Comparison of ENCODE assay signal across 9 cellular contexts in the genomic region with DNA sequence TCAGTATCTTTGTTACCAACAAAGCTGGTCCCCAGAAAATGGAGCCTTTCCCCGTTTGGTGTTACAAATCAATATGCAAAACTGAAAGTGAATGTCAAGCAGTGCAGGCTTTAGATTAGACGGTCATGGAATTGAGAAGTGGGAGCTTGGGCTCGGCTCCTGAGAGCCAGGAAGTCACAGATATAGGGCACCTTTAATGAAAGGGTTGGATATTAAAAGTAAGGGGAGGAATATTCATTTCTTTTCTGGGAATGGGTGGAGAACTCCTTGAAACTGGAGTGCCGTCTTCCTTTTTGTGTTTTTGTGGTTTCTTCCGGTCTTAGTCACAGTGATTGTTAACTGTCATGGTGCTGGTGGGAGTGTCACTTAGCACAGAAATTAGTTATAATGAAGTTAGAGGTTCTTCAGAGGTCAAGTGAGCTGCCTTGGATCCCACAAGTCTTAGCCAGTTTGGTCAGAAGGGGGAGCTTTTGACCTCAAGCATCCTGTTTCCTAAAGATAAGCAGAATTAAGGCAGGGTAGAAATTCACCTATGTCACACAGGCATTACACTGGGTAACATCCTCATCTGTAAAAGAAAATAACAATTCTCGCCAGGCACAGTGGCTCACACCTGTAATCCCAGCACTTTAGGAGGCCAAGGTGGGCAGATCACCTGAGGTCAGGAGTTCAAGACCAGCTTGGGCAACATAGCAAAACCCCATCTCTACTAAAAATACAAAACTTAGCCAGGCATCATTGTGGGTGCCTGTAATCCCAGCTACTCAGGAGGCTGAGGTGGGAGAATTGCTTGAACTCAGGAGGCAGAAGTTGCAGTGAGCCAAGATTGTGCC. TPM values are rescaled to one million over a fixed set of nuclear protein-coding genes. Genes with fewer than 3 reads are reported as not detected.
DNase-seq lines count a peak whose midpoint lies in the region; ATAC-seq and TF ChIP-seq lines count a peak whose summit lies in the region.
"Had no signal": no experiment of that assay in that cellular context is flagged by ENCODE, and none has a peak within 500 bp of the region (broad histone marks: within the 10 kb centered on the region; RNA-seq: fewer than 3 reads in every experiment).

No MANE protein-coding gene starts in this region.

- peaks cover 43% of the 10 kb centered on the region for H3K4me1 Mint-ChIP-seq in GM23338

- H3K27me3 Mint-ChIP-seq in GM23338 (ENCODE audit: insufficient read depth, low read depth, poor library complexity), result peaks cover 19% of the 10 kb centered on the region

- peaks cover 25% of the 10 kb centered on the region for H3K9me3 Mint-ChIP-seq in GM23338

- H3K36me3 Mint-ChIP-seq in GM23338 (ENCODE audit: low read depth), result peaks cover 20% of the 10 kb centered on the region

- no peaks in the 10 kb centered on the region for H3K36me3 ChIP-seq in GM23338 (ENCODE audit: insufficient read depth)

- ATAC-seq in GM23338, result no peak
- peak; percentile 65 to 73 for ATAC-seq in left cardiac atrium

- H3K4me3 Mint-ChIP-seq in GM23338, result no peak overlapping the region; the same call in 2 of the 3 replicates

- H3K9me2 ChIP-seq in GM23338 (ENCODE audit: insufficient read depth), result no peaks in the 10 kb centered on the region

- no peak overlapping the region for H2AFZ ChIP-seq in GM23338

- H3K4me1 ChIP-seq in GM23338 (ENCODE audit: insufficient read depth), result peaks cover 25% of the 10 kb centered on the region

- intact Hi-C loops in left cardiac atrium (cut with DNase I), result no loop called here

- peak; percentile 64 for DNase-seq in EL
- no peak for DNase-seq in GM23338 (ENCODE audit: low spot score)
- peak; percentile 37 for DNase-seq in NCI-H226
- DNase-seq in activated effector memory CD4-positive, alpha-beta T cell treated with Interleukin-2 at 50 U/mL for 16 hours, result peak; percentile 53
- no peak for DNase-seq in left cardiac atrium
- peak; percentile 71 for DNase-seq in stimulated activated CD4-positive, alpha-beta T cell treated with anti-CD3 and anti-CD28 coated beads, Interleukin-4, amount 100 ng/mL, for 24 hours
- no peak for DNase-seq in effector CD8-positive, alpha-beta T cell (lab: John Stamatoyannopoulos, UW)
- no peak for DNase-seq in DMS53 treated with DMSO at 0.1 percent for 48 hours (lab: John Stamatoyannopoulos, UW; ENCODE audit: unreplicated experiment)

- H3K27me3 ChIP-seq in GM23338 (ENCODE audit: insufficient read depth), result no peaks in the 10 kb centered on the region

- H3K4me3 ChIP-seq in GM23338, result no peak overlapping the region

- peak overlapping the region; percentile 76 for H3K27ac ChIP-seq in GM23338 (ENCODE audit: low read depth)
- H3K27ac ChIP-seq: VCaP had no signal

- no peak overlapping the region for H3K27ac Mint-ChIP-seq in GM23338

- no peaks in the 10 kb centered on the region for H3K79me2 ChIP-seq in GM23338 (replicated peaks; ENCODE audit: insufficient read depth)

- no peak overlapping the region for H3K4me2 ChIP-seq in GM23338

- TF ChIP-seq CTCF in GM23338 (conservative IDR thresholded peaks at IDR 0.05; ENCODE audit: low read depth in 2 of 2), result peak; percentile 25 to 55; a peak in 3 of 4 replicates

- no peaks in the 10 kb centered on the region for H4K20me1 ChIP-seq in GM23338 (replicated peaks; ENCODE audit: insufficient read depth)

- H3F3A ChIP-seq in GM23338 (replicated peaks; ENCODE audit: low read depth), result no peaks in the 10 kb centered on the region

TF ChIP-seq in GM23338, 12 proteins besides CTCF, POLR2A, EP300 and RAD21 (continues in another document):
- TF ChIP-seq JUNB (IDR thresholded peaks at IDR 0.05; ENCODE audit: unreplicated experiment) (no peak), ZNF114 (CRISPR knock-in tag; IDR thresholded peaks at IDR 0.05) (no peak), EZH2phosphoT487 (IDR thresholded peaks at IDR 0.05; ENCODE audit: unreplicated experiment) (no peak), POLR2AphosphoS5 (IDR thresholded peaks at IDR 0.05; ENCODE audit: low read depth) (no peak), ZNF331 (CRISPR knock-in tag; IDR thresholded peaks at IDR 0.05; ENCODE audit: low read depth) (no peak), EZH2 (IDR thresholded peaks at IDR 0.05; ENCODE audit: low read depth, unreplicated experiment) (no peak)
- TF ChIP-seq, protein P1, sequence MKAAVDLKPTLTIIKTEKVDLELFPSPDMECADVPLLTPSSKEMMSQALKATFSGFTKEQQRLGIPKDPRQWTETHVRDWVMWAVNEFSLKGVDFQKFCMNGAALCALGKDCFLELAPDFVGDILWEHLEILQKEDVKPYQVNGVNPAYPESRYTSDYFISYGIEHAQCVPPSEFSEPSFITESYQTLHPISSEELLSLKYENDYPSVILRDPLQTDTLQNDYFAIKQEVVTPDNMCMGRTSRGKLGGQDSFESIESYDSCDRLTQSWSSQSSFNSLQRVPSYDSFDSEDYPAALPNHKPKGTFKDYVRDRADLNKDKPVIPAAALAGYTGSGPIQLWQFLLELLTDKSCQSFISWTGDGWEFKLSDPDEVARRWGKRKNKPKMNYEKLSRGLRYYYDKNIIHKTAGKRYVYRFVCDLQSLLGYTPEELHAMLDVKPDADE (IDR thresholded peaks at IDR 0.05), result no peak
- TF ChIP-seq, protein P2, sequence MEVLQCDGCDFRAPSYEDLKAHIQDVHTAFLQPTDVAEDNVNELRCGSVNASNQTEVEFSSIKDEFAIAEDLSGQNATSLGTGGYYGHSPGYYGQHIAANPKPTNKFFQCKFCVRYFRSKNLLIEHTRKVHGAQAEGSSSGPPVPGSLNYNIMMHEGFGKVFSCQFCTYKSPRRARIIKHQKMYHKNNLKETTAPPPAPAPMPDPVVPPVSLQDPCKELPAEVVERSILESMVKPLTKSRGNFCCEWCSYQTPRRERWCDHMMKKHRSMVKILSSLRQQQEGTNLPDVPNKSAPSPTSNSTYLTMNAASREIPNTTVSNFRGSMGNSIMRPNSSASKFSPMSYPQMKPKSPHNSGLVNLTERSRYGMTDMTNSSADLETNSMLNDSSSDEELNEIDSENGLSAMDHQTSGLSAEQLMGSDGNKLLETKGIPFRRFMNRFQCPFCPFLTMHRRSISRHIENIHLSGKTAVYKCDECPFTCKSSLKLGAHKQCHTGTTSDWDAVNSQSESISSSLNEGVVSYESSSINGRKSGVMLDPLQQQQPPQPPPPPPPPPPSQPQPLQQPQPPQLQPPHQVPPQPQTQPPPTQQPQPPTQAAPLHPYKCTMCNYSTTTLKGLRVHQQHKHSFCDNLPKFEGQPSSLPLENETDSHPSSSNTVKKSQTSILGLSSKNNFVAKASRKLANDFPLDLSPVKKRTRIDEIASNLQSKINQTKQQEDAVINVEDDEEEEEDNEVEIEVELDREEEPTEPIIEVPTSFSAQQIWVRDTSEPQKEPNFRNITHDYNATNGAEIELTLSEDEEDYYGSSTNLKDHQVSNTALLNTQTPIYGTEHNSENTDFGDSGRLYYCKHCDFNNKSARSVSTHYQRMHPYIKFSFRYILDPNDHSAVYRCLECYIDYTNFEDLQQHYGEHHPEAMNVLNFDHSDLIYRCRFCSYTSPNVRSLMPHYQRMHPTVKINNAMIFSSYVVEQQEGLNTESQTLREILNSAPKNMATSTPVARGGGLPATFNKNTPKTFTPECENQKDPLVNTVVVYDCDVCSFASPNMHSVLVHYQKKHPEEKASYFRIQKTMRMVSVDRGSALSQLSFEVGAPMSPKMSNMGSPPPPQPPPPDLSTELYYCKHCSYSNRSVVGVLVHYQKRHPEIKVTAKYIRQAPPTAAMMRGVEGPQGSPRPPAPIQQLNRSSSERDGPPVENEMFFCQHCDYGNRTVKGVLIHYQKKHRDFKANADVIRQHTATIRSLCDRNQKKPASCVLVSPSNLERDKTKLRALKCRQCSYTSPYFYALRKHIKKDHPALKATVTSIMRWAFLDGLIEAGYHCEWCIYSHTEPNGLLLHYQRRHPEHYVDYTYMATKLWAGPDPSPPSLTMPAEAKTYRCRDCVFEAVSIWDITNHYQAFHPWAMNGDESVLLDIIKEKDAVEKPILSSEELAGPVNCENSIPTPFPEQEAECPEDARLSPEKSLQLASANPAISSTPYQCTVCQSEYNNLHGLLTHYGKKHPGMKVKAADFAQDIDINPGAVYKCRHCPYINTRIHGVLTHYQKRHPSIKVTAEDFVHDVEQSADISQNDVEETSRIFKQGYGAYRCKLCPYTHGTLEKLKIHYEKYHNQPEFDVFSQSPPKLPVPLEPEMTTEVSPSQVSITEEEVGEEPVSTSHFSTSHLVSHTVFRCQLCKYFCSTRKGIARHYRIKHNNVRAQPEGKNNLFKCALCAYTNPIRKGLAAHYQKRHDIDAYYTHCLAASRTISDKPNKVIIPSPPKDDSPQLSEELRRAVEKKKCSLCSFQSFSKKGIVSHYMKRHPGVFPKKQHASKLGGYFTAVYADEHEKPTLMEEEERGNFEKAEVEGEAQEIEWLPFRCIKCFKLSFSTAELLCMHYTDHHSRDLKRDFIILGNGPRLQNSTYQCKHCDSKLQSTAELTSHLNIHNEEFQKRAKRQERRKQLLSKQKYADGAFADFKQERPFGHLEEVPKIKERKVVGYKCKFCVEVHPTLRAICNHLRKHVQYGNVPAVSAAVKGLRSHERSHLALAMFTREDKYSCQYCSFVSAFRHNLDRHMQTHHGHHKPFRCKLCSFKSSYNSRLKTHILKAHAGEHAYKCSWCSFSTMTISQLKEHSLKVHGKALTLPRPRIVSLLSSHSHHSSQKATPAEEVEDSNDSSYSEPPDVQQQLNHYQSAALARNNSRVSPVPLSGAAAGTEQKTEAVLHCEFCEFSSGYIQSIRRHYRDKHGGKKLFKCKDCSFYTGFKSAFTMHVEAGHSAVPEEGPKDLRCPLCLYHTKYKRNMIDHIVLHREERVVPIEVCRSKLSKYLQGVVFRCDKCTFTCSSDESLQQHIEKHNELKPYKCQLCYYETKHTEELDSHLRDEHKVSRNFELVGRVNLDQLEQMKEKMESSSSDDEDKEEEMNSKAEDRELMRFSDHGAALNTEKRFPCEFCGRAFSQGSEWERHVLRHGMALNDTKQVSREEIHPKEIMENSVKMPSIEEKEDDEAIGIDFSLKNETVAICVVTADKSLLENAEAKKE (CRISPR knock-in tag; IDR thresholded peaks at IDR 0.05), result no peak

RNA-seq across cellular contexts. Expression of a gene that starts 9.6 kb away (rescaled TPM):
- total RNA-seq in GM23338 (2014; rRNA removed; shearing (Covaris generic)), result 270 and 272 TPM in 2 replicates
- 525 and 603 TPM in 2 replicates for polyA plus RNA-seq in GM23338 (2016; fragmentation: Nextera tagmentation; extraction: Ambion mirVana)
- total RNA-seq in left cardiac atrium, result 1,000 to 10,000 TPM in 1 of 2 donors, 100 to 1,000 TPM in 1; 883 to 1,102 TPM

RNA-seq across cellular contexts. Expression of a gene that starts 33.0 kb away (rescaled TPM):
- total RNA-seq in GM23338 (2014; rRNA removed; shearing (Covaris generic)), result not detected in 2 replicates
- not detected in 2 replicates for polyA plus RNA-seq in GM23338 (2016; fragmentation: Nextera tagmentation; extraction: Ambion mirVana)
- total RNA-seq in left cardiac atrium, result not detected

RNA-seq across cellular contexts. Expression of a gene that starts 54.7 kb away (rescaled TPM):
- total RNA-seq in GM23338 (2014; rRNA removed; shearing (Covaris generic)), result 0.63 TPM in 1 of 2 replicates, not detected in the other
- polyA plus RNA-seq in GM23338 (2016; fragmentation: Nextera tagmentation; extraction: Ambion mirVana), result 1.8 TPM in 2 replicates
- total RNA-seq in left cardiac atrium, result not detected

RNA-seq across cellular contexts. Expression of a gene that starts 55.3 kb away (rescaled TPM):
- 2.2 and 3.5 TPM in 2 replicates for total RNA-seq in GM23338 (2014; rRNA removed; shearing (Covaris generic))
- 1.4 and 1.6 TPM in 2 replicates for polyA plus RNA-seq in GM23338 (2016; fragmentation: Nextera tagmentation; extraction: Ambion mirVana)
- not detected for total RNA-seq in left cardiac atrium

Comparison
In these comparisons a context has a peak if more than half of its experiments do, and no peak if none do; other contexts are left out.
1. DNase-seq: peak in EL (single experiment), NCI-H226 (single experiment), activated effector memory CD4-positive, alpha-beta T cell treated with Interleukin-2 at 50 U/mL for 16 hours (single experiment) and stimulated activated CD4-positive, alpha-beta T cell treated with anti-CD3 and anti-CD28 coated beads, Interleukin-4, amount 100 ng/mL, for 24 hours (single experiment); none in GM23338 (single experiment), left cardiac atrium (single experiment), effector CD8-positive, alpha-beta T cell (single experiment) and DMS53 treated with DMSO at 0.1 percent for 48 hours (single experiment).